26 cellular contexts compared by ENCODE assay signal in genomic region chr18:8279348-8279747, GRCh38.
"Had no signal": no experiment of that assay in that cellular context is flagged by ENCODE, and none has a peak within 500 bp of the region (broad histone marks: within the 10 kb centered on the region; RNA-seq: fewer than 3 reads in every experiment).

No MANE protein-coding gene starts in this region.

- H3K9me3 Mint-ChIP-seq: endodermal cell; stimulated activated naive B cell treated with anti-CD40 and anti-IgM and Interleukin-4, amounts not matched to agents 10 μg/mL and 1 μg/mL and 100 μg/mL, for 72 hours; stimulated activated naive CD8-positive, alpha-beta T cell treated with anti-CD3 and anti-CD28 coated beads, Interleukin-15, Interleukin-2, amounts not matched to agents 100 ng/mL and 50 ng/mL, for 24 hours had no signal

- H3K79me2 ChIP-seq: parathyroid adenoma had no signal

- H3K9ac ChIP-seq: parathyroid adenoma had no signal

- H3K4me3 ChIP-seq: dorsolateral prefrontal cortex, left ventricle myocardium inferior, lower lobe of right lung, prostate gland, right lobe of liver, thoracic aorta, tibial nerve, upper lobe of left lung had no signal

- ATAC-seq: esophagus mucosa; left colon; lower lobe of right lung; natural killer cell; right lobe of liver; stimulated activated naive B cell treated with anti-CD40 and anti-IgM and Interleukin-4, amounts not matched to agents 10 μg/mL and 1 μg/mL and 100 μg/mL, for 72 hours had no signal

- H3K27ac Mint-ChIP-seq: endodermal cell; immature natural killer cell; natural killer cell; stimulated activated naive B cell treated with anti-CD40 and anti-IgM and Interleukin-4, amounts not matched to agents 10 μg/mL and 1 μg/mL and 100 μg/mL, for 72 hours; stimulated activated naive CD8-positive, alpha-beta T cell treated with anti-CD3 and anti-CD28 coated beads, Interleukin-15, Interleukin-2, amounts not matched to agents 100 ng/mL and 50 ng/mL, for 24 hours had no signal

- H3K36me3 Mint-ChIP-seq: natural killer cell; stimulated activated naive B cell treated with anti-CD40 and anti-IgM and Interleukin-4, amounts not matched to agents 10 μg/mL and 1 μg/mL and 100 μg/mL, for 72 hours had no signal

- DNase-seq: effector CD4-positive, alpha-beta T cell; endodermal cell; foreskin melanocyte; hypothalamus; immature natural killer cell; islet precursor cell; kidney glomerular epithelial cell; left colon; left ventricle myocardium inferior; lower lobe of right lung; natural killer cell; right lobe of liver; small intestine; stimulated activated CD4-positive, alpha-beta T cell treated with anti-CD3 and anti-CD28 coated beads, Interleukin-15, amount 100 ng/mL, for 24 hours; stimulated activated CD4-positive, alpha-beta T cell treated with anti-CD3 and anti-CD28 coated beads, Interleukin-2, amount 100 ng/mL, for 48 hours; stimulated activated naive B cell treated with anti-CD40 and anti-IgM and Interleukin-4, amounts not matched to agents 10 μg/mL and 1 μg/mL and 100 μg/mL, for 72 hours; upper lobe of left lung had no signal

- H3K27ac ChIP-seq: epithelial cell of prostate, left ventricle myocardium inferior, lower lobe of right lung, neutrophil, parathyroid adenoma, prostate gland, right lobe of liver, thoracic aorta, tibial nerve, upper lobe of left lung had no signal

- H3K36me3 ChIP-seq: left ventricle myocardium inferior, lower lobe of right lung, neutrophil, prostate gland, right lobe of liver, thoracic aorta, tibial nerve, upper lobe of left lung had no signal

- H3K4me1 Mint-ChIP-seq: endodermal cell; immature natural killer cell; natural killer cell; stimulated activated naive B cell treated with anti-CD40 and anti-IgM and Interleukin-4, amounts not matched to agents 10 μg/mL and 1 μg/mL and 100 μg/mL, for 72 hours had no signal

- H3K27me3 ChIP-seq: dorsolateral prefrontal cortex, neutrophil, right lobe of liver, tibial nerve, upper lobe of left lung had no signal

- H3K4me3 Mint-ChIP-seq: endodermal cell; immature natural killer cell; natural killer cell; stimulated activated naive B cell treated with anti-CD40 and anti-IgM and Interleukin-4, amounts not matched to agents 10 μg/mL and 1 μg/mL and 100 μg/mL, for 72 hours; stimulated activated naive CD8-positive, alpha-beta T cell treated with anti-CD3 and anti-CD28 coated beads, Interleukin-15, Interleukin-2, amounts not matched to agents 100 ng/mL and 50 ng/mL, for 24 hours had no signal

- H3K4me1 ChIP-seq: lower lobe of right lung, parathyroid adenoma, prostate gland had no signal

- H3K27me3 Mint-ChIP-seq: stimulated activated naive CD8-positive, alpha-beta T cell treated with anti-CD3 and anti-CD28 coated beads, Interleukin-15, Interleukin-2, amounts not matched to agents 100 ng/mL and 50 ng/mL, for 24 hours had no signal
